ENCODE assay signal across 8 cellular contexts in genomic region chr5:90783460-90784333, GRCh38.
DNase-seq lines count a peak whose midpoint lies in the region; ATAC-seq and TF ChIP-seq lines count a peak whose summit lies in the region.

No MANE protein-coding gene starts in this region.

- BruUV-seq in IMR-90 (replicated peaks; lab: Mats Ljungman, UMichigan) = no TSS peak

- H2BK20ac ChIP-seq in IMR-90 (ENCODE audit: low read depth, low read length) = no peak overlapping the region

- DNase-seq in Daoy (ENCODE audit: low read depth) = peak; percentile 64
- DNase-seq in IMR-90 = peak; percentile 51
- DNase-seq in RKO (ENCODE audit: low spot score) = peak; percentile 67
- DNase-seq in activated T-cell treated with anti-CD3 and anti-CD28 coated beads, Interleukin-2, amount 50 U/mL, for 72 hours = peak; percentile 70 to 72
- peak; percentile 47 for DNase-seq in fibroblast of the conjunctiva (ENCODE audit: low read depth)
- DNase-seq in omental fat pad (ENCODE audit: low spot score) = peak; percentile 48
- peak; percentile 40 to 83 for DNase-seq in tibial nerve (ENCODE audit: low spot score in 2 of 2)

- ATAC-seq in GM21619 (IDR thresholded peaks at IDR 0.05; ENCODE audit: unreplicated experiment) (peak; percentile 94), IMR-90 (ENCODE audit: low read depth) (peak; percentile 95), omental fat pad (ENCODE audit: low FRiP score) (no peak)
- ATAC-seq in activated T-cell treated with anti-CD3 and anti-CD28 coated beads, Interleukin-2, amount 50 U/mL, for 72 hours (replicated peaks in 1 of 2) = peak; percentile 62 to 64

- CTCF ChIA-PET in IMR-90 (lab: Yijun Ruan, JAX) = interaction anchor here (0.5 to 1.5 kb wide), 14 partner anchors 9 to 1998 kb away, joined by 3 to 7 read pairs (median 4); no protein-coding TSS in a partner anchor

- peak; percentile 86 for TF ChIP-seq RAD21 in IMR-90 (IDR thresholded peaks at IDR 0.05; ENCODE audit: low read length)

- H3K4me1 Mint-ChIP-seq in activated T-cell treated with anti-CD3 and anti-CD28 coated beads, Interleukin-2, amount 50 U/mL, for 72 hours (ENCODE audit: low read depth) = no peaks in the 10 kb centered on the region

- no peak overlapping the region for H3K23ac ChIP-seq in IMR-90 (ENCODE audit: low read depth, low read length)

- no peak overlapping the region for H2BK120ac ChIP-seq in IMR-90 (ENCODE audit: low read depth, low read length)

- H4K91ac ChIP-seq in IMR-90 (ENCODE audit: insufficient read depth, low read depth, low read length) = no peak overlapping the region

- no peak overlapping the region for H3K27ac Mint-ChIP-seq in activated T-cell treated with anti-CD3 and anti-CD28 coated beads, Interleukin-2, amount 50 U/mL, for 72 hours

- H2BK15ac ChIP-seq in IMR-90 (ENCODE audit: low read depth, low read length) = no peak overlapping the region

- TF ChIP-seq CTCF in IMR-90 (conservative IDR thresholded peaks at IDR 0.05; ENCODE audit: low read depth, low read length) = peak; percentile 87
- TF ChIP-seq CTCF in omental fat pad (IDR thresholded peaks at IDR 0.05) = peak in 1 of 3 donors; percentile 4
- peak; percentile 62 to 85 (median 77) for TF ChIP-seq CTCF in tibial nerve (IDR thresholded peaks at IDR 0.05)

- no peak overlapping the region for H3K27ac ChIP-seq in IMR-90 (ENCODE audit: insufficient read depth, low read length)
- no peak overlapping the region for H3K27ac ChIP-seq in tibial nerve

- H3K4ac ChIP-seq in IMR-90 (ENCODE audit: low read depth, low read length) = no peak overlapping the region

- H3K4me1 ChIP-seq in IMR-90 (ENCODE audit: control insufficient read depth, insufficient read depth, low read length) (no peaks in the 10 kb centered on the region), tibial nerve (no peaks in the 10 kb centered on the region)

- H3K4me3 ChIP-seq in IMR-90 (ENCODE audit: insufficient read depth, low read depth, low read length) (no peak overlapping the region), tibial nerve (no peak overlapping the region)

- H2BK5ac ChIP-seq in IMR-90 (ENCODE audit: low read depth, low read length, poor library complexity, severe bottlenecking) = no peak overlapping the region

- H3K27me3 ChIP-seq in IMR-90 (ENCODE audit: control insufficient read depth, insufficient read depth, low read length) = no peaks in the 10 kb centered on the region
- no peaks in the 10 kb centered on the region for H3K27me3 ChIP-seq in tibial nerve

- TF ChIP-seq POLR2A in IMR-90 (IDR thresholded peaks at IDR 0.05; ENCODE audit: low read depth, low read length) (no peak), tibial nerve (IDR thresholded peaks at IDR 0.05) (no peak)

- intact Hi-C loops in IMR-90 (cut with micrococcal nuclease) = loop anchor here (1.0 to 10.0 kb wide), 4 partner anchors 74 to 519 kb away; no protein-coding TSS in a partner anchor

- H3K18ac ChIP-seq in IMR-90 (ENCODE audit: low read depth, low read length) = no peak overlapping the region

- H3K79me1 ChIP-seq in IMR-90 (ENCODE audit: low read depth in 1 of 2, low read length in 2 of 2) = no peaks in the 10 kb centered on the region

- H3K27me3 Mint-ChIP-seq in activated T-cell treated with anti-CD3 and anti-CD28 coated beads, Interleukin-2, amount 50 U/mL, for 72 hours (ENCODE audit: low read depth) = peaks cover 6% of the 10 kb centered on the region

- no peak overlapping the region for H3K56ac ChIP-seq in IMR-90 (ENCODE audit: extremely low read depth, insufficient read depth, low read length)

- WGBS in IMR-90 (ENCODE audit: extremely low coverage in 2 of 2, insufficient read length in 1 of 2), 2 experiments = no CpG with 5 or more reads among the region's 4 CpGs
- 25% methylated on average over 4 of the region's 4 CpGs for WGBS in tibial nerve, 2 donors

- H4K20me1 ChIP-seq in IMR-90 (ENCODE audit: insufficient read depth, low read length) = no peaks in the 10 kb centered on the region

- H3K9ac ChIP-seq in IMR-90 (ENCODE audit: low read depth, low read length) = no peak overlapping the region

- POLR2A ChIA-PET in IMR-90 (lab: Charles Lee; ENCODE audit: unreplicated experiment) = no interaction called here

- H3K14ac ChIP-seq in IMR-90 (replicated peaks; ENCODE audit: low read depth, low read length) = no peak overlapping the region

- H3K36me3 ChIP-seq in IMR-90 (ENCODE audit: control insufficient read depth, insufficient read depth, low read length) (no peaks in the 10 kb centered on the region), tibial nerve (no peaks in the 10 kb centered on the region)

- H2AFZ ChIP-seq in IMR-90 (replicated peaks; ENCODE audit: low read length, poor library complexity) = no peak overlapping the region

- no peak overlapping the region for H2AK5ac ChIP-seq in IMR-90 (ENCODE audit: low read depth, low read length)

- no peak overlapping the region for H4K5ac ChIP-seq in IMR-90 (ENCODE audit: low read depth, low read length)

- H3K9me3 Mint-ChIP-seq in activated T-cell treated with anti-CD3 and anti-CD28 coated beads, Interleukin-2, amount 50 U/mL, for 72 hours = no peaks in the 10 kb centered on the region

- dilution Hi-C loops in IMR-90 (cut with HindIII; ENCODE audit: low sequenced_read_pairs, unreplicated experiment) = no loop called here

- TF ChIP-seq EP300 in tibial nerve (IDR thresholded peaks at IDR 0.05) = no peak

- H4K8ac ChIP-seq in IMR-90 (ENCODE audit: low read depth in 2 of 2, low read length in 2 of 2) = no peak overlapping the region

- no peaks in the 10 kb centered on the region for H3K9me1 ChIP-seq in IMR-90 (ENCODE audit: insufficient read depth, low read length)

- no peaks in the 10 kb centered on the region for H3K9me3 ChIP-seq in IMR-90 (ENCODE audit: control insufficient read depth, insufficient read depth, low read length)
- H3K9me3 ChIP-seq in tibial nerve = no peaks in the 10 kb centered on the region

- in situ Hi-C loops in IMR-90 (cut with MboI; ENCODE audit: low sequenced_read_pairs) = no loop called here

- no peaks in the 10 kb centered on the region for H3K36me3 Mint-ChIP-seq in activated T-cell treated with anti-CD3 and anti-CD28 coated beads, Interleukin-2, amount 50 U/mL, for 72 hours (ENCODE audit: insufficient read depth in 2 of 2)

- H3K4me2 ChIP-seq in IMR-90 (ENCODE audit: low read depth, low read length) = no peak overlapping the region

- H2AK9ac ChIP-seq in IMR-90 (replicated peaks; ENCODE audit: low read depth, low read length, poor library complexity) = no peak overlapping the region

- H3K4me3 Mint-ChIP-seq in activated T-cell treated with anti-CD3 and anti-CD28 coated beads, Interleukin-2, amount 50 U/mL, for 72 hours = no peak overlapping the region

TF ChIP-seq in IMR-90, 13 proteins besides CTCF, POLR2A, EP300 and RAD21:
- TF ChIP-seq MXI1 (IDR thresholded peaks at IDR 0.05; ENCODE audit: borderline replicate concordance, low read depth, low read length) (no peak), SMC3 (IDR thresholded peaks at IDR 0.05; ENCODE audit: low read depth, low read length) (peak; percentile 53; the same call in 1 of the 2 replicates)
TF ChIP-seq in IMR-90: peak in this region for 1.
